Comparison of ENCODE assay signal across 1 cellular context in genomic region chr7:149195180-149196150, GRCh38.
TF ChIP-seq lines count a peak whose summit lies in the region.

ZNF282 (plus strand) TSS chr7:149195546; CDS start chr7:149195590, 44 bp downstream.

TF ChIP-seq in K562, 482 proteins besides CTCF, POLR2A, EP300 and RAD21 (continued from another document):
- TF ChIP-seq HINFP (tag; conservative IDR thresholded peaks at IDR 0.05; ENCODE audit: low read depth) (peak; percentile 59), TBL1XR1 (IDR thresholded peaks at IDR 0.05; ENCODE audit: low read length in 2 of 2) (0 out of 4 replicates have a peak, but pooled peaks of 1 of the 2 experiments have one; percentile 61), PURB (CRISPR knock-in tag; IDR thresholded peaks at IDR 0.05; ENCODE audit: low read depth) (no peak)
